Comparison of ENCODE assay signal across 26 cellular contexts in the genomic region with DNA sequence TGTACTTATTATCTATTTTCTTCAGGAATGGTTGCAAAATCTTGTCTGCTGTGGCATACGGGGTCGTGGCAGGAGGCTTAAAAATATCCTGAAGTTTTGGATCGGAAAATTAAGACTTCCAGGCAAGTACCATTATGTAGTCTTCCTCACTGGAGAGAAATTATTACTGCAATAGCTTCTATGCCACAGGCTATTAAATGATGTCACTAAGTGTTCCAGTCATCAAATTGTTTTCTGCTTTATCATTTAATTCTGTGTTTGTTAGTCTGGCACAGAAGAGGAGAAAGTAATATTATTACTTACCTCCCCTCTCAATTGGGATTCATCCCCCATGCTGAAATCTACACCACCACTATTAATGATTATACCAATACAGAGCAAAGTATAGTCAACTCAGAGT.
"Had no signal": no experiment of that assay in that cellular context is flagged by ENCODE, and none has a peak within 500 bp of the region (broad histone marks: within the 10 kb centered on the region; RNA-seq: fewer than 3 reads in every experiment).

No MANE protein-coding gene starts in this region.

- H3K4me1 ChIP-seq: heart right ventricle, lower lobe of right lung, prostate gland, sigmoid colon, spleen, testis, tibial artery had no signal

- H3K9me3 ChIP-seq: heart right ventricle, lower lobe of right lung, mucosa of descending colon, neutrophil, prostate gland, sigmoid colon, spleen, testis, tibial artery had no signal

- ATAC-seq: effector memory CD8-positive, alpha-beta T cell; heart right ventricle; left ventricle myocardium superior; lower lobe of right lung; mucosa of descending colon; natural killer cell treated with Interleukin-12 subunit alpha and Interleukin-12 subunit beta and Interleukin-15 and Interleukin-18, amount 100 ng/mL, for 72 hours; right cardiac atrium; stimulated activated memory B cell treated with anti-CD40 and anti-IgM and Interleukin-4, amounts not matched to agents 10 μg/mL and 1 μg/mL and 100 μg/mL, for 72 hours; stimulated activated naive CD8-positive, alpha-beta T cell treated with anti-CD3 and anti-CD28 coated beads, Interleukin-15, Interleukin-2, amounts not matched to agents 100 U/mL and 50 U/mL, for 24 hours had no signal

- DNase-seq: cortex of kidney; effector memory CD8-positive, alpha-beta T cell; foreskin melanocyte; glutamatergic neuron; heart right ventricle; hippocampal formation; immature natural killer cell; islet precursor cell; kidney glomerular epithelial cell; left ventricle myocardium superior; lower lobe of right lung; mucosa of descending colon; naive B cell; right cardiac atrium; sigmoid colon; spleen; stimulated activated CD4-positive, alpha-beta T cell treated with anti-CD3 and anti-CD28 coated beads, Interleukin-4, amount 100 ng/mL, for 4 hours; stimulated activated naive CD8-positive, alpha-beta T cell treated with anti-CD3 and anti-CD28 coated beads, Interleukin-15, Interleukin-2, amounts not matched to agents 100 U/mL and 50 U/mL, for 24 hours; substantia nigra; testis; tibial artery had no signal

- H3K36me3 ChIP-seq: heart right ventricle, lower lobe of right lung, neutrophil, prostate gland, sigmoid colon, spleen, tibial artery had no signal

- H3K4me3 ChIP-seq: heart right ventricle, lower lobe of right lung, mucosa of descending colon, prostate gland, sigmoid colon, skin epidermis, spleen, testis, tibial artery had no signal

- H3K27me3 ChIP-seq: heart right ventricle, neutrophil, sigmoid colon, spleen, testis, tibial artery had no signal

- H3K27ac ChIP-seq: heart right ventricle, lower lobe of right lung, neutrophil, prostate gland, sigmoid colon, skin epidermis, spleen, testis, tibial artery had no signal
